In the genomic region with DNA sequence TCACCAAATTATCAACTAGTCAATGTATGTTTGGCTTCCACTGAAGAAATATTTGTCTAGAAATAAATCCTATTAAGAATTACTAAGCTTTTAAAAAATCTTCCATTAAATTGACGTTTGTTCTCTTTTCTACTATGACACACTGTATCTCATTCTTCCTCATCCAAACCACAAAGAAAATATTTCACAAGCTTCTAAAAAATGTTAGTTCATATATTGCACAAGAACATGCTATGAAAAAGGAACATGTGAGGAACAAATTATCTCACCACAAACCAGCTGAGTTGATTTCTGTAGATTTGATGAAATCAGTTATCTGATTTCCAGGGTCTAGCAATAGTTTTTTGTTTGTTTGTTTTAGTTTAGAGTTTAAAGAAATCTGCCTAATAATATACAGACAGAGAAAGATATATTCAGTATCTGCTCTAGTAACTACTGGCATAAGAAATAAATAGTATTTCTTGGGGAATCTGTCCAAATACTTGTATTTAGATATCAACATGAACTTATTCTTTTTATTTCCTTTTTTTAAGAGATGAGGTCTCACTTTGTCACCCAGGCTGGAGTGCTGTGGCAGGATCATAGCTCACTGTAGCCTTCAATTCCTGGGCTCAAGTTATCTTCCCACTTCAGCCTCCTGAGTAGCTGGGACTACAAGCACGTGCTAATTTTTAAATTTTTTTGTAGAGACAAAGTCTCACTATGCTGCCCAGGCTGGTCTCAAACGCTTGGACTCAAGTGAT, we compare ENCODE assay signal across 8 cellular contexts.
DNase-seq lines count a peak whose midpoint lies in the region; ATAC-seq lines count a peak whose summit lies in the region.

No MANE protein-coding gene starts in this region.

- H3K36me3 ChIP-seq in CD8-positive, alpha-beta memory T cell (ENCODE audit: insufficient read depth, low read length): no peaks in the 10 kb centered on the region

- POLR2A ChIA-PET in CD8-positive, alpha-beta memory T cell (lab: Charles Lee): no interaction called here

- H3K27me3 ChIP-seq in CD8-positive, alpha-beta memory T cell (ENCODE audit: insufficient read depth, low read length, poor library complexity, severe bottlenecking): no peaks in the 10 kb centered on the region

- H3K9me3 Mint-ChIP-seq in stimulated activated memory B cell treated with anti-CD40 and anti-IgM and Interleukin-4, amounts not matched to agents 10 μg/mL and 1 μg/mL and 100 μg/mL, for 72 hours: peaks cover 6% of the 10 kb centered on the region
- peaks cover 0 to 5% (median 0%) of the 10 kb centered on the region in 5 donors for H3K9me3 Mint-ChIP-seq in CD8-positive, alpha-beta memory T cell

- ATAC-seq in HG02610 (IDR thresholded peaks at IDR 0.05; ENCODE audit: unreplicated experiment) (peak; percentile 50), Right ventricle myocardium superior (ENCODE audit: poor library complexity) (peak; percentile 80)
- no peak for ATAC-seq in stimulated activated memory B cell treated with anti-CD40 and anti-IgM and Interleukin-4, amounts not matched to agents 10 μg/mL and 1 μg/mL and 100 μg/mL, for 72 hours

- in situ Hi-C loops in G401 (cut with HindIII; ENCODE audit: low sequenced_read_pairs): no loop called here

- peak overlapping the region; percentile 49 for H3K27ac Mint-ChIP-seq in stimulated activated memory B cell treated with anti-CD40 and anti-IgM and Interleukin-4, amounts not matched to agents 10 μg/mL and 1 μg/mL and 100 μg/mL, for 72 hours
- peak overlapping the region in 1 of 8 donors; percentile 58 for H3K27ac Mint-ChIP-seq in CD8-positive, alpha-beta memory T cell

- DNase-seq in SKM-1 (lab: John Stamatoyannopoulos, UW; ENCODE audit: unreplicated experiment): peak; percentile 90
- DNase-seq in Right ventricle myocardium superior: no peak
- DNase-seq in DMS 273 (lab: John Stamatoyannopoulos, UW; ENCODE audit: unreplicated experiment): no peak
- DNase-seq in T-helper 9 cell: no peak
- no peak for DNase-seq in CD8-positive, alpha-beta memory T cell
- DNase-seq in G401 (ENCODE audit: low spot score): no peak

- H3K27me3 Mint-ChIP-seq in stimulated activated memory B cell treated with anti-CD40 and anti-IgM and Interleukin-4, amounts not matched to agents 10 μg/mL and 1 μg/mL and 100 μg/mL, for 72 hours: no peaks in the 10 kb centered on the region
- H3K27me3 Mint-ChIP-seq in CD8-positive, alpha-beta memory T cell: no peaks in the 10 kb centered on the region

- intact Hi-C loops in Right ventricle myocardium superior (cut with DNase I): no loop called here

- no peak overlapping the region for H3K4me3 Mint-ChIP-seq in stimulated activated memory B cell treated with anti-CD40 and anti-IgM and Interleukin-4, amounts not matched to agents 10 μg/mL and 1 μg/mL and 100 μg/mL, for 72 hours
- no peak overlapping the region for H3K4me3 Mint-ChIP-seq in CD8-positive, alpha-beta memory T cell

- H3K36me3 Mint-ChIP-seq in stimulated activated memory B cell treated with anti-CD40 and anti-IgM and Interleukin-4, amounts not matched to agents 10 μg/mL and 1 μg/mL and 100 μg/mL, for 72 hours: peaks cover 83% of the 10 kb centered on the region
- peaks cover 18 to 50% (median 21%) of the 10 kb centered on the region in 3 donors for H3K36me3 Mint-ChIP-seq in CD8-positive, alpha-beta memory T cell

- H3K4me3 ChIP-seq in CD8-positive, alpha-beta memory T cell (ENCODE audit: low read length): no peak overlapping the region

- H3K27ac ChIP-seq in CD8-positive, alpha-beta memory T cell (ENCODE audit: low read depth, low read length): no peak overlapping the region

- H3K4me1 ChIP-seq in CD8-positive, alpha-beta memory T cell (ENCODE audit: insufficient read depth, low read length): no peaks in the 10 kb centered on the region

- CTCF ChIA-PET in CD8-positive, alpha-beta memory T cell (lab: Charles Lee): no interaction called here

- H3K4me1 Mint-ChIP-seq in stimulated activated memory B cell treated with anti-CD40 and anti-IgM and Interleukin-4, amounts not matched to agents 10 μg/mL and 1 μg/mL and 100 μg/mL, for 72 hours: peaks cover 74% of the 10 kb centered on the region
- peaks cover 2 to 33% (median 20%) of the 10 kb centered on the region in 3 donors for H3K4me1 Mint-ChIP-seq in CD8-positive, alpha-beta memory T cell

- no peaks in the 10 kb centered on the region for H3K9me3 ChIP-seq in CD8-positive, alpha-beta memory T cell (ENCODE audit: low read length)
